ENCODE assay signal across 25 cellular contexts in the genomic region with DNA sequence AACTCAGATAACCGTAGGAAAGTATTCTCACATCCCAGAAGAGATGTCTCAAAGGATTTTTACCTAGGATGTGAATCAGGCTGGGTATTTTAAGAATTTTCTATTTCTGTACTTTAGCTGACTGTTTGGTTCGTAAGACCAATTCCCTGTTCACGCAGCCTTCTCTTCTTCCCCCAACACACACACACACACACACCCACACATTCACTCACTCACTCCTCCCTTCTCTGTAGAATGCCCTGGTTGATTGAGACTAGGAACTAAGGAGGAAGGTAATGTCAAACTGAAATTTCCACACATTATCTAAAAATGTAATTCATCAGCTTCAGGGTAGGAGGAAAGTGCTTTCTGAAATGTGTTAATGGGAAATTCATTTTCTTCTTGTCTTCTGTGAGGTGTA. TPM values are rescaled to one million over a fixed set of nuclear protein-coding genes. Genes with fewer than 3 reads are reported as not detected.
"Had no signal": no experiment of that assay in that cellular context is flagged by ENCODE, and none has a peak within 500 bp of the region (broad histone marks: within the 10 kb centered on the region; RNA-seq: fewer than 3 reads in every experiment).

No MANE protein-coding gene starts in this region.

- H3K27ac ChIP-seq: ascending aorta, cardiac muscle cell, Peyer's patch, SJSA1 had no signal

- H3K4me2 ChIP-seq: SK-N-SH had no signal

- H3K9ac ChIP-seq: SK-N-SH had no signal

- H3K27me3 ChIP-seq: ascending aorta, cardiac muscle cell, Peyer's patch had no signal

- H3K4me1 ChIP-seq: ascending aorta, Peyer's patch had no signal

- H3K9me3 ChIP-seq: ascending aorta, Peyer's patch, SJSA1, SK-N-SH had no signal

- FAIRE-seq: TTC549 had no signal

- ATAC-seq: activated T-cell treated with anti-CD3 and anti-CD28 coated beads, Interleukin-2, amount 50 U/mL, for 4 hours; PC-3 had no signal

- H3K36me3 ChIP-seq: ascending aorta, cardiac muscle cell, Peyer's patch, SJSA1 had no signal

- H3K4me3 ChIP-seq: ascending aorta, cardiac muscle cell, Peyer's patch, SJSA1 had no signal

- DNase-seq: activated B cell treated with CpG ODN at 0.5 μM for 24 hours; activated CD4-positive, alpha-beta memory T cell treated with anti-CD3 and anti-CD28 coated beads for 36 hours; activated CD4-positive, alpha-beta T cell treated with anti-CD3 and anti-CD28 coated beads for 4 hours; activated CD4-positive, alpha-beta T cell treated with anti-CD3 and anti-CD28 coated beads, Interleukin-2, amount 50 U/mL, for 1 hour; activated CD4-positive, CD25-positive, alpha-beta regulatory T cell treated with anti-CD3 and anti-CD28 coated beads, Interleukin-2, amount 50 U/mL, for 72 hours; activated CD8-positive, alpha-beta memory T cell treated with anti-CD3 and anti-CD28 coated beads, Interleukin-2, amount 50 U/mL, for 4 hours; activated effector memory CD4-positive, alpha-beta T cell treated with Interleukin-2 at 50 U/mL for 16 hours; activated naive CD8-positive, alpha-beta T cell treated with anti-CD3 and anti-CD28 coated beads, Interleukin-2, amount 10 ng/mL, durations not matched to agents 7 days and 5 days; activated T-cell treated with anti-CD3 and anti-CD28 coated beads for 4 hours; activated T-cell treated with anti-CD3 and anti-CD28 coated beads, Interleukin-2, amount 50 U/mL, for 4 hours; NCI-H1417 treated with DMSO at 0.1 percent for 48 hours; NCI-H187 treated with DMSO at 0.1 percent for 48 hours; NCI-H2081; NCI-H226; NCI-H524 treated with DMSO at 0.1 percent for 48 hours; PC-3; Peyer's patch; RPMI8226; SHP77 treated with DMSO at 0.1 percent for 48 hours; SK-N-SH had no signal

RNA-seq across cellular contexts. Expression of a gene that starts 43.5 kb away (rescaled TPM):
- total RNA-seq: activated B cell treated with CpG ODN at 0.5 μM for 24 hours; activated CD4-positive, alpha-beta memory T cell treated with anti-CD3 and anti-CD28 coated beads for 36 hours; activated naive CD8-positive, alpha-beta T cell treated with anti-CD3 and anti-CD28 coated beads, Interleukin-2, amount 10 ng/mL, durations not matched to agents 7 days and 5 days; activated T-cell treated with anti-CD3 and anti-CD28 coated beads, Interleukin-2, amount 50 U/mL, for 4 hours; ascending aorta; cardiac muscle cell; M059J; PC-3; SJSA1 had no signal
- polyA plus RNA-seq: cardiac muscle cell had no signal
